Comparison of ENCODE assay signal across 19 cellular contexts in the genomic region with DNA sequence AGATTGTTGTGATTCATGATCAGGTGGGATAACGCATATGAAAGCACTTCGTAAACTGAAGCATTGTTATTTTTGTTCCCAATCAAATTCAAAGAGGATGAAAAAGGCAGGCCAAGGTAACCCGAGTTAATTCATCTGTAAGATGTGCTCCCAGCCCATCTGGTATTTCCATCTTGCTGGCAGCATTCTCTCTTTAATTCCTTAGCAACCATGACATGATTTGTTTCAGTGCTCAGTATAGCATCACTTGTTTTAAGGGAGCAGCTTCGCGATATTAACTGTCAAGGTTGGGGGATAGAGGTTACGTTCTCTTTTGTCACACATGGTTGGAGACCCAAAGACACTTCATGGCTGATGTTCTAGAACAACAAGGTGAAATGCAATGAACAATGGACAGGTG. TPM values are rescaled to one million over a fixed set of nuclear protein-coding genes. Genes with fewer than 3 reads are reported as not detected.
DNase-seq lines count a peak whose midpoint lies in the region; ATAC-seq and TF ChIP-seq lines count a peak whose summit lies in the region.
"Had no signal": no experiment of that assay in that cellular context is flagged by ENCODE, and none has a peak within 500 bp of the region (broad histone marks: within the 10 kb centered on the region; RNA-seq: fewer than 3 reads in every experiment).

No MANE protein-coding gene starts in this region.

- no peak for ATAC-seq in HG03520 (IDR thresholded peaks at IDR 0.05; ENCODE audit: unreplicated experiment)
- ATAC-seq in HG02938 (IDR thresholded peaks at IDR 0.05; ENCODE audit: unreplicated experiment), result no peak
- ATAC-seq: HepG2, Right ventricle myocardium inferior had no signal

- peak; percentile 62 for DNase-seq in G401 (ENCODE audit: low spot score)
- DNase-seq in cerebellar cortex (ENCODE audit: low spot score), result peak; percentile 52
- DNase-seq in tibial artery, result no peak
- no peak for DNase-seq in PC-9
- DNase-seq: C1 segment of cervical spinal cord, GF-D8, GOT3, KG1, NCI-H1417 treated with DMSO at 0.1 percent for 48 hours, NCI-H2029, NCI-H2227 treated with DMSO at 0.1 percent for 48 hours, NCI-H524 treated with DMSO at 0.1 percent for 48 hours, Peyer's patch had no signal

- H3K9me3 ChIP-seq in tibial artery (no peaks in the 10 kb centered on the region), PC-9 (ENCODE audit: insufficient read depth, low read depth) (no peaks in the 10 kb centered on the region)
- H3K9me3 ChIP-seq: Peyer's patch had no signal

- no peaks in the 10 kb centered on the region for H3K36me3 ChIP-seq in tibial artery
- H3K36me3 ChIP-seq in PC-9 (ENCODE audit: low read depth), result no peaks in the 10 kb centered on the region
- H3K36me3 ChIP-seq: Peyer's patch had no signal

- no peaks in the 10 kb centered on the region for H3K9me2 ChIP-seq in PC-9 (ENCODE audit: insufficient read depth)

- H3F3A ChIP-seq in PC-9 (ENCODE audit: insufficient read depth, low read depth), result no peaks in the 10 kb centered on the region; the same call in 1 of the 2 replicates

- no peak overlapping the region for H3K4me2 ChIP-seq in PC-9

- intact Hi-C loops in tibial artery (cut with DNase I; ENCODE audit: low total_unique reads), result no loop called here
- intact Hi-C loops in PC-9 (cut with micrococcal nuclease; ENCODE audit: unreplicated experiment), result no loop called here

- no peaks in the 10 kb centered on the region for H3K36me3 Mint-ChIP-seq in nephron (ENCODE audit: low read depth)

- in situ Hi-C loops in G401 (cut with HindIII; ENCODE audit: low sequenced_read_pairs), result no loop called here

- no peaks in the 10 kb centered on the region for H4K20me1 ChIP-seq in PC-9 (ENCODE audit: insufficient read depth)

- TF ChIP-seq CTCF in nephron (IDR thresholded peaks at IDR 0.05; ENCODE audit: unreplicated experiment in 3 of 3) (no peak), tibial artery (IDR thresholded peaks at IDR 0.05) (no peak), PC-9 (conservative IDR thresholded peaks at IDR 0.05) (no peak)

- BruUV-seq in PC-9 (replicated peaks; lab: Mats Ljungman, UMichigan), result no TSS peak

- H3K9me3 Mint-ChIP-seq in nephron, result no peaks in the 10 kb centered on the region

- H3K79me2 ChIP-seq in PC-9 (ENCODE audit: low read depth), result no peaks in the 10 kb centered on the region; the same call in 1 of the 2 replicates

- POLR2A ChIA-PET in PC-9 (lab: Charles Lee; ENCODE audit: unreplicated experiment), result no interaction called here

- H3K4me1 ChIP-seq in tibial artery, result peaks cover 0 to 74% (median 29%) of the 10 kb centered on the region in 4 donors
- no peaks in the 10 kb centered on the region for H3K4me1 ChIP-seq in PC-9 (replicated peaks; ENCODE audit: insufficient read depth)
- H3K4me1 ChIP-seq: Peyer's patch had no signal

- H3K27me3 Mint-ChIP-seq in nephron (ENCODE audit: low read depth), result peaks cover 3% of the 10 kb centered on the region

- H3K27ac ChIP-seq in tibial artery (peak overlapping the region; percentile 97), PC-9 (no peak overlapping the region)

- H2AFZ ChIP-seq in PC-9, result no peak overlapping the region

- H3K4me1 Mint-ChIP-seq in nephron, result peaks cover 27% of the 10 kb centered on the region

- H3K27me3 ChIP-seq in tibial artery (no peaks in the 10 kb centered on the region), PC-9 (ENCODE audit: insufficient read depth, low read depth) (no peaks in the 10 kb centered on the region)
- H3K27me3 ChIP-seq: Peyer's patch had no signal

- peak overlapping the region in 2 of 3 experiments; percentile 23 to 30 for H3K27ac Mint-ChIP-seq in nephron

- H3K4me3 ChIP-seq in tibial artery (no peak overlapping the region), PC-9 (no peak overlapping the region)
- H3K4me3 ChIP-seq: Peyer's patch had no signal

- no peak overlapping the region for H3K4me3 Mint-ChIP-seq in nephron

- CTCF ChIA-PET in PC-9 (lab: Charles Lee), result no interaction called here

RNA-seq across cellular contexts. Expression of a gene that starts 6.4 kb away (rescaled TPM):
- total RNA-seq in G401 (2014; rRNA removed; shearing (Covaris generic)), result not detected in 2 replicates
- 26.5 and 36.1 TPM in 2 replicates for total RNA-seq in PC-9 (2021)
- total RNA-seq: HepG2 had no signal

RNA-seq across cellular contexts. Expression of a gene that starts 53.3 kb away (rescaled TPM):
- total RNA-seq in G401 (2014; rRNA removed; shearing (Covaris generic)), result not detected in 2 replicates
- not detected in 2 replicates for total RNA-seq in PC-9 (2021)
- total RNA-seq: A673, HepG2, Peyer's patch, Right ventricle myocardium inferior had no signal

Comparison
In these comparisons a context has a peak if more than half of its experiments do, and no peak if none do; other contexts are left out.
1. DNase-seq: peak in G401 (single experiment) and cerebellar cortex (single experiment); none in tibial artery (0 of 2) and PC-9 (0 of 2).
2. RNA of a gene that starts 6.4 kb away (total RNA-seq): 26.5 to 36.1 TPM in PC-9; not detected in G401; every median in the first group is over 10 times any median in the second.